ENCODE assay signal across 28 cellular contexts in the genomic region with DNA sequence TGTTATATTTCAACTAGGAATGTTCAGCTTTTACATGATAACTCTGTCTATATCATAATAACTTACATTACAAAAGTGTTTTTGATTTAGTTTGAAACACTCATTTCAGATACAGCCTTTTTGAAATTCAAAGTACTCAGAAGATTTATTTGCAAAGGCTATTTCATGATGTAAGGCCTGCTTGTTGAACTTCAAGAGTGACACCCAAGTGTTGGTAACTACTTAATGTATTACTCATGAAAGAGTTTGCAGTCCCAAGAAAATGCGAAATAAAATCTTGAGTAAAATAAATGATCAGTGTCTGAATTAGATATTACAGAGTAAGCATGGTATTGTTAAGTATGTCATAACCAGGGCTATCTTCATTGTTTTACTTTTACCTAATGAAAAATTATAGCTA.
"Had no signal": no experiment of that assay in that cellular context is flagged by ENCODE, and none has a peak within 500 bp of the region (broad histone marks: within the 10 kb centered on the region; RNA-seq: fewer than 3 reads in every experiment).

No MANE protein-coding gene starts in this region.

- ATAC-seq: natural killer cell; psoas muscle; right cardiac atrium; right lobe of liver; stimulated activated memory B cell treated with anti-CD40 and anti-IgM and Interleukin-4, amounts not matched to agents 10 μg/mL and 1 μg/mL and 100 μg/mL, for 72 hours; stimulated activated naive CD8-positive, alpha-beta T cell treated with anti-CD3 and anti-CD28 coated beads, Interleukin-15, amount 100 ng/mL, for 72 hours; stimulated activated naive CD8-positive, alpha-beta T cell treated with anti-CD3 and anti-CD28 coated beads, Interleukin-15, Interleukin-2, amounts not matched to agents 100 U/mL and 50 U/mL, for 24 hours had no signal

- H3K27ac ChIP-seq: neural progenitor cell, ovary, parathyroid adenoma, psoas muscle, right lobe of liver, sigmoid colon, spleen, suprapubic skin, testis, tibial artery, transverse colon, vagina had no signal

- H2AFZ ChIP-seq: neural progenitor cell, parathyroid adenoma had no signal

- H3K36me3 ChIP-seq: neural progenitor cell, ovary, spleen, transverse colon had no signal

- H3K27me3 ChIP-seq: neural progenitor cell, ovary, right lobe of liver, sigmoid colon, spleen, suprapubic skin, testis, tibial artery, transverse colon, vagina had no signal

- H3K9ac ChIP-seq: neural progenitor cell, parathyroid adenoma had no signal

- H3K4me3 ChIP-seq: neural progenitor cell, ovary, psoas muscle, right lobe of liver, sigmoid colon, smooth muscle cell, spleen, suprapubic skin, testis, tibial artery, transverse colon, vagina had no signal

- H3K4me2 ChIP-seq: neural progenitor cell, smooth muscle cell had no signal

- DNase-seq: natural killer cell; occipital lobe; ovary; posterior cingulate gyrus; psoas muscle; right cardiac atrium; right lobe of liver; sigmoid colon; spleen; stimulated activated CD4-positive, alpha-beta T cell treated with anti-CD3 and anti-CD28 coated beads, Interleukin-12 subunit alpha, Interleukin-12 subunit beta, amount 100 ng/mL, for 4 hours; stimulated activated CD4-positive, alpha-beta T cell treated with anti-CD3 and anti-CD28 coated beads, Interleukin-1b, Interleukin-23, amount 100 ng/mL, for 48 hours; stimulated activated CD4-positive, alpha-beta T cell treated with anti-CD3 and anti-CD28 coated beads, Interleukin-4, amount 100 ng/mL, for 1 hour; stimulated activated CD4-positive, alpha-beta T cell treated with anti-CD3 and anti-CD28 coated beads, Interleukin-4, amount 100 ng/mL, for 4 hours; stimulated activated CD8-positive, alpha-beta memory T cell treated with anti-CD3 and anti-CD28 coated beads, Interleukin-4, amount 100 ng/mL, for 48 hours; stimulated activated naive CD4-positive, alpha-beta T cell; stimulated activated naive CD8-positive, alpha-beta T cell treated with anti-CD3 and anti-CD28 coated beads, Interleukin-15, amount 100 ng/mL, for 72 hours; stimulated activated naive CD8-positive, alpha-beta T cell treated with anti-CD3 and anti-CD28 coated beads, Interleukin-15, Interleukin-2, amounts not matched to agents 100 U/mL and 50 U/mL, for 24 hours; substantia nigra; testis; tibial artery; transverse colon had no signal

- H3K4me1 ChIP-seq: parathyroid adenoma, psoas muscle, right lobe of liver, spleen, suprapubic skin, testis, transverse colon had no signal

- FAIRE-seq: urothelium cell line had no signal

- H3K9me3 ChIP-seq: ovary, psoas muscle, right lobe of liver, sigmoid colon, spleen, suprapubic skin, testis, tibial artery, transverse colon, vagina had no signal
